Comparison of ENCODE assay signal across 8 cellular contexts in genomic region chr5:14992757-14993725, GRCh38.
A peak's percentile ranks its signal among the peaks of the same experiment; 100 is the strongest.
DNase-seq lines count a peak whose midpoint lies in the region; ATAC-seq and TF ChIP-seq lines count a peak whose summit lies in the region.
"Not testable (repeated sequence)": the region's sequence is repeated elsewhere in the genome, so short reads cannot be mapped to it uniquely, and the experiment has no call there.

No MANE protein-coding gene starts in this region.

- CTCF ChIA-PET in activated CD4-positive, alpha-beta memory T cell treated with anti-CD3 and anti-CD28 coated beads, Interleukin-2, amount 10 ng/mL, durations not matched to agents 7 days and 5 days (lab: Charles Lee), result interaction anchor here (0.6 to 3.3 kb wide), 24 partner anchors 9 to 628 kb away, joined by 3 to 21 read pairs (median 4); partner anchors contain the start of gene ANKH

- H3K79me2 ChIP-seq in Loucy (ENCODE audit: insufficient read depth, low read length), result not testable (repeated sequence)

- peaks cover 12% of the 10 kb centered on the region for H3K4me1 ChIP-seq in Loucy (ENCODE audit: insufficient read depth, low read length, poor library complexity, severe bottlenecking)

- H3K4me1 Mint-ChIP-seq in activated CD4-positive, alpha-beta memory T cell treated with anti-CD3 and anti-CD28 coated beads, Interleukin-2, amount 10 ng/mL, durations not matched to agents 7 days and 5 days, result peaks cover 19% of the 10 kb centered on the region
- H3K4me1 Mint-ChIP-seq in activated naive CD8-positive, alpha-beta T cell treated with anti-CD3 and anti-CD28 coated beads, Interleukin-2, amount 50 U/mL, for 24 hours, result peaks cover 14% of the 10 kb centered on the region
- H3K4me1 Mint-ChIP-seq in naive thymus-derived CD8-positive, alpha-beta T cell, result peaks cover 0 to 39% (median 12%) of the 10 kb centered on the region in 4 donors

- not testable (repeated sequence) for H3K27me3 ChIP-seq in GM06990 (replicated peaks; ENCODE audit: control insufficient read depth, insufficient read depth, low read length); Loucy (ENCODE audit: insufficient read depth, low read length, poor library complexity, severe bottlenecking)

- H4K20me1 ChIP-seq in Loucy (ENCODE audit: insufficient read depth, low read length, poor library complexity, severe bottlenecking), result not testable (repeated sequence)

- not testable (repeated sequence) for H3K36me3 ChIP-seq in GM06990 (ENCODE audit: control insufficient read depth, insufficient read depth, low read length); Loucy (ENCODE audit: insufficient read depth, low read length)

- TF ChIP-seq CTCF in GM06990 (IDR thresholded peaks at IDR 0.05; ENCODE audit: insufficient read depth, low read length, poor library complexity, severe bottlenecking), result peak; percentile 17
- TF ChIP-seq CTCF in Loucy (conservative IDR thresholded peaks at IDR 0.05; ENCODE audit: low read length), result peak; percentile 23

- H3K36me3 Mint-ChIP-seq in activated CD4-positive, alpha-beta memory T cell treated with anti-CD3 and anti-CD28 coated beads, Interleukin-2, amount 10 ng/mL, durations not matched to agents 7 days and 5 days (ENCODE audit: low read depth); activated naive CD8-positive, alpha-beta T cell treated with anti-CD3 and anti-CD28 coated beads, Interleukin-2, amount 50 U/mL, for 24 hours (ENCODE audit: low read depth); naive thymus-derived CD8-positive, alpha-beta T cell: not testable (repeated sequence)

- not testable (repeated sequence) for H3F3A ChIP-seq in Loucy (ENCODE audit: low read depth)

- POLR2A ChIA-PET in activated CD4-positive, alpha-beta memory T cell treated with anti-CD3 and anti-CD28 coated beads, Interleukin-2, amount 10 ng/mL, durations not matched to agents 7 days and 5 days (lab: Charles Lee), result interaction anchor here (0.6 to 1.9 kb wide), 16 partner anchors 8 to 338 kb away, joined by 3 to 16 read pairs (median 4); no protein-coding TSS in a partner anchor
- POLR2A ChIA-PET in naive thymus-derived CD8-positive, alpha-beta T cell (lab: Charles Lee), result interaction anchor here (0.5 to 2.1 kb wide), 9 partner anchors 8 to 329 kb away, joined by 3 to 10 read pairs (median 4); partner anchors contain the start of gene OTULIN

- H3K4me3 ChIP-seq in GM06990 (replicated peaks; ENCODE audit: low read depth, low read length), result peak overlapping the region; percentile 56
- H3K4me3 ChIP-seq in Loucy (ENCODE audit: low read length, poor library complexity, severe bottlenecking), result peak overlapping the region; percentile 77

- ATAC-seq in GM19452 (IDR thresholded peaks at IDR 0.05; ENCODE audit: unreplicated experiment), result peak; percentile 82
- peak; percentile 88 for ATAC-seq in HG02885 (IDR thresholded peaks at IDR 0.05; ENCODE audit: poor library complexity, unreplicated experiment)
- peak; percentile 91 for ATAC-seq in activated naive CD8-positive, alpha-beta T cell treated with anti-CD3 and anti-CD28 coated beads, Interleukin-2, amount 50 U/mL, for 24 hours
- ATAC-seq in naive thymus-derived CD8-positive, alpha-beta T cell, result peak; percentile 99

- H3K27ac Mint-ChIP-seq in activated CD4-positive, alpha-beta memory T cell treated with anti-CD3 and anti-CD28 coated beads, Interleukin-2, amount 10 ng/mL, durations not matched to agents 7 days and 5 days, result peak overlapping the region; percentile 93
- peak overlapping the region; percentile 68 for H3K27ac Mint-ChIP-seq in activated naive CD8-positive, alpha-beta T cell treated with anti-CD3 and anti-CD28 coated beads, Interleukin-2, amount 50 U/mL, for 24 hours
- peak overlapping the region; percentile 95 to 99 (median 98) for H3K27ac Mint-ChIP-seq in naive thymus-derived CD8-positive, alpha-beta T cell

- not testable (repeated sequence) for H3K9me2 ChIP-seq in Loucy (replicated peaks; ENCODE audit: low read depth, low read length)

- H2AFZ ChIP-seq in Loucy (ENCODE audit: low read length), result peak overlapping the region; percentile 95

- not testable (repeated sequence) for H3K9me3 ChIP-seq in Loucy (ENCODE audit: insufficient read depth, low read depth, low read length)

- not testable (repeated sequence) for H3K9me3 Mint-ChIP-seq in activated CD4-positive, alpha-beta memory T cell treated with anti-CD3 and anti-CD28 coated beads, Interleukin-2, amount 10 ng/mL, durations not matched to agents 7 days and 5 days; activated naive CD8-positive, alpha-beta T cell treated with anti-CD3 and anti-CD28 coated beads, Interleukin-2, amount 50 U/mL, for 24 hours; naive thymus-derived CD8-positive, alpha-beta T cell

- DNase-seq in GM06990 (ENCODE audit: extremely low read depth, insufficient read length), result peak; percentile 15
- DNase-seq in activated CD4-positive, alpha-beta memory T cell treated with anti-CD3 and anti-CD28 coated beads, Interleukin-2, amount 10 ng/mL, durations not matched to agents 7 days and 5 days, result peak; percentile 64
- peak; percentile 45 for DNase-seq in activated naive CD8-positive, alpha-beta T cell treated with anti-CD3 and anti-CD28 coated beads, Interleukin-2, amount 50 U/mL, for 24 hours
- DNase-seq in naive thymus-derived CD8-positive, alpha-beta T cell, result peak; percentile 12 to 87 (median 74)
- DNase-seq in stimulated activated CD8-positive, alpha-beta memory T cell treated with anti-CD3 and anti-CD28 coated beads, Interleukin-7, amount 100 ng/mL, for 24 hours (ENCODE audit: low read depth), result peak; percentile 15

- H3K27me3 Mint-ChIP-seq in activated CD4-positive, alpha-beta memory T cell treated with anti-CD3 and anti-CD28 coated beads, Interleukin-2, amount 10 ng/mL, durations not matched to agents 7 days and 5 days; activated naive CD8-positive, alpha-beta T cell treated with anti-CD3 and anti-CD28 coated beads, Interleukin-2, amount 50 U/mL, for 24 hours; naive thymus-derived CD8-positive, alpha-beta T cell: not testable (repeated sequence)

- peak overlapping the region; percentile 71 for H3K9ac ChIP-seq in Loucy (ENCODE audit: low read depth, low read length, poor library complexity, severe bottlenecking)

- peak overlapping the region; percentile 87 for H3K4me3 Mint-ChIP-seq in activated CD4-positive, alpha-beta memory T cell treated with anti-CD3 and anti-CD28 coated beads, Interleukin-2, amount 10 ng/mL, durations not matched to agents 7 days and 5 days
- H3K4me3 Mint-ChIP-seq in activated naive CD8-positive, alpha-beta T cell treated with anti-CD3 and anti-CD28 coated beads, Interleukin-2, amount 50 U/mL, for 24 hours, result peak overlapping the region; percentile 81
- H3K4me3 Mint-ChIP-seq in naive thymus-derived CD8-positive, alpha-beta T cell, result peak overlapping the region; percentile 94 to 99 (median 98)

- H3K4me2 ChIP-seq in Loucy (ENCODE audit: low read depth, low read length, poor library complexity, severe bottlenecking), result peak overlapping the region; percentile 90

Comparison
In these comparisons a context has a peak if more than half of its experiments do, and no peak if none do; other contexts are left out.
1. Peak in every context shown above with its lines: DNase-seq, ATAC-seq and H3K4me3 ChIP-seq.
2. DNase-seq: peak in every context shown above with its lines; median percentile 74 in naive thymus-derived CD8-positive, alpha-beta T cell; 64 in activated CD4-positive, alpha-beta memory T cell treated with anti-CD3 and anti-CD28 coated beads, Interleukin-2, amount 10 ng/mL, durations not matched to agents 7 days and 5 days; 45 in activated naive CD8-positive, alpha-beta T cell treated with anti-CD3 and anti-CD28 coated beads, Interleukin-2, amount 50 U/mL, for 24 hours; 15 in GM06990; 15 in stimulated activated CD8-positive, alpha-beta memory T cell treated with anti-CD3 and anti-CD28 coated beads, Interleukin-7, amount 100 ng/mL, for 24 hours.